13 cellular contexts compared by ENCODE assay signal in the genomic region with DNA sequence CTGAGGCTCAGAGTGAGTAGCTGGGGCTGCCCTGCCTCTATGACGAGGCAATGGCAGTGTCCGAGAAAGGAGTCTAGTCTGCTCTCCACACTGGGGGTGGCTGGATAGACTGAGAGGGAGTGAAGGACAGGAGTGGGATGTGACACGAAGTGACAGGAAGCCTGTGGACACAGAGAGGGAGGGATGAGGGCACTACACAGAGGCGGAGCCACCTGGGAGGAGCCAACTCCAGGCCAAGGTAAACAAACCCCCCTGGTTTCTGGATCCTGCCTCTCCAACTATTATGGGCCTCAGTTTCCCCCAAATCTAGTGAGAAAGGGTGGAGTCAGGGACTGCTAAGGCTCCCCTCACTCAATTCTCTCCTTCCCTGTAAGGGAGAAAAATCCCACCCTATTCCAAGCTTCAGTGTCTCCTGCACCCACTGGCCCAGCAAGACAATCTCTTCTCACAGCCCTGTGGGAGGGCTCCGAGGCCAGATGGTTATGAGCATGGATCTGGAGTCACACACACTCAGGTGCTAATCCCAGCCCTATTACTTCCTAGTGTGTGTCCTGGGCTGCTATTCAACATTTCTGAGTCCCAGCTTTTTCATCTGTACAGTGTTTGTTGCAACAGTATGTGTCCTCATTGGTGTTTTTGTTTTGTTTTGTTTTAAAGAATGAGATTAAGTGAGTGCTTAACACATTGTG.
"Had no signal": no experiment of that assay in that cellular context is flagged by ENCODE, and none has a peak within 500 bp of the region (broad histone marks: within the 10 kb centered on the region; RNA-seq: fewer than 3 reads in every experiment).

No MANE protein-coding gene starts in this region.

- ATAC-seq: effector memory CD8-positive, alpha-beta T cell; naive thymus-derived CD8-positive, alpha-beta T cell; stimulated activated naive CD8-positive, alpha-beta T cell treated with anti-CD3 and anti-CD28 coated beads, Interleukin-15, amount 100 ng/mL, for 72 hours; WTC11 had no signal

- DNase-seq: activated naive CD4-positive, alpha-beta T cell; activated T-cell treated with anti-CD3 and anti-CD28 coated beads, Interleukin-2, amount 50 U/mL, for 1 hour; anterior cingulate cortex; effector memory CD8-positive, alpha-beta T cell; gastrocnemius medialis; hippocampal formation; kidney glomerular epithelial cell; left ventricle myocardium inferior; naive thymus-derived CD8-positive, alpha-beta T cell; stimulated activated naive CD8-positive, alpha-beta T cell treated with anti-CD3 and anti-CD28 coated beads, Interleukin-15, amount 100 ng/mL, for 72 hours; transverse colon; uterus had no signal
